ENCODE assay signal across 27 cellular contexts in genomic region chr6:44363377-44363926, GRCh38. TPM values are rescaled to one million over a fixed set of nuclear protein-coding genes. Genes with fewer than 3 reads are reported as not detected.
DNase-seq lines count a peak whose midpoint lies in the region; ATAC-seq, FAIRE-seq and TF ChIP-seq lines count a peak whose summit lies in the region.
"Had no signal": no experiment of that assay in that cellular context is flagged by ENCODE, and none has a peak within 500 bp of the region (broad histone marks: within the 10 kb centered on the region; RNA-seq: fewer than 3 reads in every experiment).

No MANE protein-coding gene starts in this region.

- no peak overlapping the region for H3K4me2 ChIP-seq in HepG2 (ENCODE audit: low read depth, low read length)

- H3K4me1 ChIP-seq in HepG2 (ENCODE audit: insufficient read depth, low read length) (peaks cover 8% of the 10 kb centered on the region), right lobe of liver (peaks cover 0 to 5% (median 0%) of the 10 kb centered on the region in 4 donors)
- H3K4me1 ChIP-seq: BE2C had no signal

- TF ChIP-seq POLR2A in HepG2 (IDR thresholded peaks at IDR 0.05; ENCODE audit: insufficient read depth in 1 of 2, low read depth in 2 of 2, low read length in 2 of 2) (no peak), right lobe of liver (IDR thresholded peaks at IDR 0.05) (no peak)

- no peaks in the 10 kb centered on the region for H3K79me2 ChIP-seq in HepG2 (ENCODE audit: insufficient read depth, low read length)

- no peak overlapping the region for H3K27ac Mint-ChIP-seq in activated T-helper 2 cell treated with anti-CD3 and anti-CD28 coated beads, Interferon-gamma antibody, Interleukin-2, Interleukin-4, amounts not matched to agents 10 μg/mL and 5 μg/mL and 100 μg/mL, durations not matched to agents 14 hours and 24 hours and 36 hours
- H3K27ac Mint-ChIP-seq: CD14-positive monocyte; CD4-positive, alpha-beta T cell; CD8-positive, alpha-beta memory T cell had no signal

- TF ChIP-seq EP300 in HepG2 (IDR thresholded peaks at IDR 0.05; ENCODE audit: low read depth in 2 of 2, low read length in 2 of 2) (no peak), HepG2 (CRISPR knock-in tag; IDR thresholded peaks at IDR 0.05; ENCODE audit: borderline replicate concordance) (no peak)

- TF ChIP-seq CTCF in HepG2 (CRISPR knock-in tag; IDR thresholded peaks at IDR 0.05) (no peak), right lobe of liver (IDR thresholded peaks at IDR 0.05) (no peak), WERI-Rb-1 (IDR thresholded peaks at IDR 0.05; ENCODE audit: low read depth, low read length) (no peak)

- H3K4me1 Mint-ChIP-seq in activated T-helper 2 cell treated with anti-CD3 and anti-CD28 coated beads, Interferon-gamma antibody, Interleukin-2, Interleukin-4, amounts not matched to agents 10 μg/mL and 5 μg/mL and 100 μg/mL, durations not matched to agents 14 hours and 24 hours and 36 hours (ENCODE audit: low read depth) = peaks cover 4% of the 10 kb centered on the region
- H3K4me1 Mint-ChIP-seq: CD8-positive, alpha-beta memory T cell had no signal

- ATAC-seq in HepG2 = no peak
- ATAC-seq in right lobe of liver = no peak
- ATAC-seq in HG03521 (IDR thresholded peaks at IDR 0.05; ENCODE audit: unreplicated experiment) = no peak
- ATAC-seq: GM12878 had no signal

- peaks cover 0 to 2% of the 10 kb centered on the region in 2 experiments; a peak in 2 of 5 replicates for H3K27me3 ChIP-seq in HepG2 (ENCODE audit: control insufficient read depth in 1 of 2, insufficient read depth in 2 of 2, low read length in 2 of 2)
- no peaks in the 10 kb centered on the region for H3K27me3 ChIP-seq in right lobe of liver
- no peaks in the 10 kb centered on the region for H3K27me3 ChIP-seq in WERI-Rb-1 (ENCODE audit: insufficient read depth, low read depth, severe bottlenecking)
- H3K27me3 ChIP-seq: BE2C; BLaER1 treated with 17β-estradiol and CSF1 and Interleukin-3, amounts not matched to agents 10 nM and 100 nM had no signal

- no peak overlapping the region for H3K4me3 Mint-ChIP-seq in activated T-helper 2 cell treated with anti-CD3 and anti-CD28 coated beads, Interferon-gamma antibody, Interleukin-2, Interleukin-4, amounts not matched to agents 10 μg/mL and 5 μg/mL and 100 μg/mL, durations not matched to agents 14 hours and 24 hours and 36 hours (ENCODE audit: low read depth)
- H3K4me3 Mint-ChIP-seq: CD14-positive monocyte; CD4-positive, alpha-beta T cell; CD8-positive, alpha-beta memory T cell had no signal

- no peak for TF ChIP-seq RAD21 in HepG2 (CRISPR knock-in tag; IDR thresholded peaks at IDR 0.05)

- H3K9me3 ChIP-seq in HepG2 (ENCODE audit: low read length) = no peaks in the 10 kb centered on the region
- no peaks in the 10 kb centered on the region for H3K9me3 ChIP-seq in right lobe of liver
- H3K9me3 ChIP-seq in WERI-Rb-1 (ENCODE audit: severe bottlenecking) = no peaks in the 10 kb centered on the region
- H3K9me3 ChIP-seq: BE2C; BLaER1 treated with 17β-estradiol and CSF1 and Interleukin-3, amounts not matched to agents 10 nM and 100 nM; HAP-1 had no signal

- no peaks in the 10 kb centered on the region for H3K36me3 Mint-ChIP-seq in activated T-helper 2 cell treated with anti-CD3 and anti-CD28 coated beads, Interferon-gamma antibody, Interleukin-2, Interleukin-4, amounts not matched to agents 10 μg/mL and 5 μg/mL and 100 μg/mL, durations not matched to agents 14 hours and 24 hours and 36 hours (ENCODE audit: low read depth)
- H3K36me3 Mint-ChIP-seq: CD14-positive monocyte; CD8-positive, alpha-beta memory T cell had no signal

- H3K27ac ChIP-seq in HepG2 (ENCODE audit: extremely low read length, insufficient read depth, low read length) (no peak overlapping the region), right lobe of liver (no peak overlapping the region), WERI-Rb-1 (no peak overlapping the region), cingulate gyrus (ENCODE audit: low read depth, low read length) (peak overlapping the region; percentile 23)
- H3K27ac ChIP-seq: 22Rv1; BLaER1 treated with 17β-estradiol and CSF1 and Interleukin-3, amounts not matched to agents 10 nM and 100 nM had no signal

- intact Hi-C loops in HepG2 (cut with micrococcal nuclease; ENCODE audit: unreplicated experiment) (no loop called here), right lobe of liver (cut with DNase I) (no loop called here)
- intact Hi-C loops in activated T-helper 2 cell treated with anti-CD3 and anti-CD28 coated beads, Interferon-gamma antibody, Interleukin-2, Interleukin-4, amounts not matched to agents 10 μg/mL and 5 μg/mL and 100 μg/mL, durations not matched to agents 14 hours and 24 hours and 36 hours (cut with micrococcal nuclease) = no loop called here

- H3K27me3 Mint-ChIP-seq in activated T-helper 2 cell treated with anti-CD3 and anti-CD28 coated beads, Interferon-gamma antibody, Interleukin-2, Interleukin-4, amounts not matched to agents 10 μg/mL and 5 μg/mL and 100 μg/mL, durations not matched to agents 14 hours and 24 hours and 36 hours (ENCODE audit: low read depth) = peaks cover 17% of the 10 kb centered on the region

- CTCF ChIA-PET in HepG2 (lab: Yijun Ruan, JAX; ENCODE audit: low intra/inter-chr PET ratio, low total read pairs) = no interaction called here

- H3K36me3 ChIP-seq in HepG2 (replicated peaks in 1 of 2; ENCODE audit: control insufficient read depth in 1 of 2, insufficient read depth in 2 of 2, low read length in 2 of 2) (no peaks in the 10 kb centered on the region), right lobe of liver (no peaks in the 10 kb centered on the region), WERI-Rb-1 (no peaks in the 10 kb centered on the region)
- H3K36me3 ChIP-seq: BE2C; BLaER1 treated with 17β-estradiol and CSF1 and Interleukin-3, amounts not matched to agents 10 nM and 100 nM; HAP-1 had no signal

- no peak for FAIRE-seq in HepG2 (lab: Jason Lieb, UNC)
- FAIRE-seq in urothelium cell line (lab: Jason Lieb, UNC) = peak; percentile 5
- FAIRE-seq: A204.1, D721Med, GM12878, GM19239, H54 had no signal

- DNase-seq in HepG2 (ENCODE audit: low spot score) (no peak), right lobe of liver (no peak), WERI-Rb-1 (peak; percentile 53), urothelium cell line (ENCODE audit: low spot score) (no peak)
- no peak for DNase-seq in activated T-helper 2 cell treated with anti-CD3 and anti-CD28 coated beads, Interferon-gamma antibody, Interleukin-2, Interleukin-4, amounts not matched to agents 10 μg/mL and 5 μg/mL and 100 μg/mL, durations not matched to agents 14 hours and 24 hours and 36 hours (ENCODE audit: low spot score)
- no peak for DNase-seq in activated effector memory CD4-positive, alpha-beta T cell treated with anti-CD3 and anti-CD28 coated beads, Interleukin-2, amount 50 U/mL, for 16 hours
- DNase-seq: AML-193; BE2C; CD4-positive, alpha-beta T cell; CD8-positive, alpha-beta memory T cell; DMS 273 treated with DMSO at 0.1 percent for 48 hours; DMS79; EL; GDM1; GOT3 had no signal

- 66% methylated on average over 3 of the region's 3 CpGs for WGBS in HepG2 (ENCODE audit: low lambda C conversion rate)
- WGBS in right lobe of liver (ENCODE audit: insufficient coverage, low coverage, low lambda C conversion rate, missing lambda C conversion rate) = 84% methylated on average over 2 of the region's 3 CpGs

- POLR2A ChIA-PET in HepG2 (lab: Yijun Ruan, JAX) = no interaction called here

- H3K4me3 ChIP-seq in HepG2 (replicated peaks in 1 of 3; ENCODE audit: insufficient read depth in 1 of 3, low read depth in 2 of 3, low read length in 3 of 3) = no peak overlapping the region
- no peak overlapping the region for H3K4me3 ChIP-seq in right lobe of liver
- H3K4me3 ChIP-seq in WERI-Rb-1 (ENCODE audit: low read depth, low read length) = no peak overlapping the region
- H3K4me3 ChIP-seq: BLaER1 treated with 17β-estradiol and CSF1 and Interleukin-3, amounts not matched to agents 10 nM and 100 nM; GM12878; HAP-1 had no signal

- no peak overlapping the region for H3K9ac ChIP-seq in HepG2 (ENCODE audit: insufficient read depth, low read depth, low read length)
- H3K9ac ChIP-seq: BLaER1 treated with 17β-estradiol and CSF1 and Interleukin-3, amounts not matched to agents 10 nM and 100 nM had no signal

- no peaks in the 10 kb centered on the region for H4K20me1 ChIP-seq in HepG2 (ENCODE audit: insufficient read depth, low read length)
- H4K20me1 ChIP-seq: BLaER1 treated with 17β-estradiol and CSF1 and Interleukin-3, amounts not matched to agents 10 nM and 100 nM had no signal

- H2AFZ ChIP-seq in HepG2 (ENCODE audit: low read length) = no peak overlapping the region

- in situ Hi-C loops in HepG2 (cut with HindIII; ENCODE audit: extremely low pct_ligation_motif_present, low pct_unique_long_range_greater_than_20kb) = no loop called here

- BruUV-seq in HepG2 (replicated peaks; lab: Mats Ljungman, UMichigan) = no TSS peak

- no peaks in the 10 kb centered on the region for H3K9me3 Mint-ChIP-seq in activated T-helper 2 cell treated with anti-CD3 and anti-CD28 coated beads, Interferon-gamma antibody, Interleukin-2, Interleukin-4, amounts not matched to agents 10 μg/mL and 5 μg/mL and 100 μg/mL, durations not matched to agents 14 hours and 24 hours and 36 hours
- H3K9me3 Mint-ChIP-seq: CD14-positive monocyte; CD4-positive, alpha-beta T cell; CD8-positive, alpha-beta memory T cell had no signal

RNA-seq across cellular contexts. Expression of gene SPATS1, which starts 21.0 kb away (rescaled TPM):
- total RNA-seq in HepG2 (2016; rRNA removed; fragmentation: Illumina TruSeq; extraction: Trizol) (not detected in 2 replicates), right lobe of liver (not detected)
- total RNA-seq in HepG2 (2016; cell fraction: cytosol; rRNA removed; fragmentation: Illumina TruSeq; extraction: Trizol; ENCODE audit: low read depth) = not detected in 2 replicates
- not detected in 2 replicates for total RNA-seq in HepG2 (2016; cell fraction: insoluble cytoplasmic fraction; rRNA removed; fragmentation: Illumina TruSeq; extraction: Trizol)
- not detected in 2 replicates for total RNA-seq in HepG2 (2016; cell fraction: membrane; rRNA removed; fragmentation: Illumina TruSeq; extraction: Trizol)
- not detected in 2 replicates for total RNA-seq in HepG2 (2016; cell fraction: nucleus; rRNA removed; fragmentation: Illumina TruSeq; extraction: Trizol)
- polyA plus RNA-seq in HepG2 (2011; rRNA removed) = not detected in 2 replicates
- not detected in 2 replicates for polyA plus RNA-seq in HepG2 (2011; cell fraction: cytosol; rRNA removed)
- polyA plus RNA-seq in HepG2 (2011; cell fraction: nucleus; rRNA removed) = not detected in 2 replicates
- polyA plus RNA-seq in HepG2 (2012) = not detected in 2 replicates
- not detected in 2 replicates for polyA plus RNA-seq in HepG2 (2016; cell fraction: cytosol; fragmentation: Illumina TruSeq; extraction: Trizol; ENCODE audit: low read depth)
- not detected in 2 replicates for polyA plus RNA-seq in HepG2 (2016; cell fraction: insoluble cytoplasmic fraction; fragmentation: Illumina TruSeq; extraction: Trizol; ENCODE audit: low read depth)
- not detected in 2 replicates for polyA plus RNA-seq in HepG2 (2016; cell fraction: membrane; fragmentation: Illumina TruSeq; extraction: Trizol; ENCODE audit: low read depth)
- not detected in 2 replicates for polyA plus RNA-seq in HepG2 (2016; cell fraction: nucleus; fragmentation: Illumina TruSeq; extraction: Trizol; ENCODE audit: insufficient read depth, low read depth)
- not detected in 2 replicates for polyA minus RNA-seq in HepG2 (2011; rRNA and poly(A)+ RNA removed; ENCODE audit: low replicate concordance)
- not detected in 2 replicates for polyA minus RNA-seq in HepG2 (2011; cell fraction: cytosol; rRNA and poly(A)+ RNA removed)
- polyA minus RNA-seq in HepG2 (2011; cell fraction: nucleus; rRNA and poly(A)+ RNA removed) = not detected in 2 replicates
- not detected in 2 replicates for total RNA-seq in activated T-helper 2 cell treated with anti-CD3 and anti-CD28 coated beads, Interferon-gamma antibody, Interleukin-2, Interleukin-4, amounts not matched to agents 10 μg/mL and 5 μg/mL and 100 μg/mL, durations not matched to agents 14 hours and 24 hours and 36 hours
- total RNA-seq: CD4-positive, alpha-beta T cell; CD8-positive, alpha-beta memory T cell; GM12878 had no signal
- polyA plus RNA-seq: AG04450; CD14-positive monocyte; CD8-positive, alpha-beta memory T cell had no signal

RNA-seq across cellular contexts. Expression of gene CDC5L, which starts 24.1 kb away (rescaled TPM):
- total RNA-seq in HepG2 (2016; rRNA removed; fragmentation: Illumina TruSeq; extraction: Trizol) = 34.2 and 54.5 TPM in 2 replicates
- total RNA-seq in HepG2 (2016; cell fraction: cytosol; rRNA removed; fragmentation: Illumina TruSeq; extraction: Trizol; ENCODE audit: low read depth) = 3.6 and 4.7 TPM in 2 replicates
- total RNA-seq in HepG2 (2016; cell fraction: insoluble cytoplasmic fraction; rRNA removed; fragmentation: Illumina TruSeq; extraction: Trizol) = 33.7 and 54.6 TPM in 2 replicates
- total RNA-seq in HepG2 (2016; cell fraction: membrane; rRNA removed; fragmentation: Illumina TruSeq; extraction: Trizol) = 9.5 and 11.3 TPM in 2 replicates
- 28.9 and 29.6 TPM in 2 replicates for total RNA-seq in HepG2 (2016; cell fraction: nucleus; rRNA removed; fragmentation: Illumina TruSeq; extraction: Trizol)
- polyA plus RNA-seq in HepG2 (2011; rRNA removed) = 8.5 and 11.0 TPM in 2 replicates
- 5.3 and 7.0 TPM in 2 replicates for polyA plus RNA-seq in HepG2 (2011; cell fraction: cytosol; rRNA removed)
- polyA plus RNA-seq in HepG2 (2011; cell fraction: nucleus; rRNA removed) = 4.6 and 4.7 TPM in 2 replicates
- polyA plus RNA-seq in HepG2 (2012) = 11.9 and 15.6 TPM in 2 replicates
- polyA plus RNA-seq in HepG2 (2016; cell fraction: cytosol; fragmentation: Illumina TruSeq; extraction: Trizol; ENCODE audit: low read depth) = 1.3 and 1.5 TPM in 2 replicates
- 36.3 and 37.4 TPM in 2 replicates for polyA plus RNA-seq in HepG2 (2016; cell fraction: insoluble cytoplasmic fraction; fragmentation: Illumina TruSeq; extraction: Trizol; ENCODE audit: low read depth)
- polyA plus RNA-seq in HepG2 (2016; cell fraction: membrane; fragmentation: Illumina TruSeq; extraction: Trizol; ENCODE audit: low read depth) = 2.6 and 3.2 TPM in 2 replicates
- polyA plus RNA-seq in HepG2 (2016; cell fraction: nucleus; fragmentation: Illumina TruSeq; extraction: Trizol; ENCODE audit: insufficient read depth, low read depth) = 17.6 and 18.0 TPM in 2 replicates
- polyA minus RNA-seq in HepG2 (2011; rRNA and poly(A)+ RNA removed; ENCODE audit: low replicate concordance) = 8.3 and 17.7 TPM in 2 replicates
- 14.9 and 15.7 TPM in 2 replicates for polyA minus RNA-seq in HepG2 (2011; cell fraction: cytosol; rRNA and poly(A)+ RNA removed)
- 32.6 and 34.1 TPM in 2 replicates for polyA minus RNA-seq in HepG2 (2011; cell fraction: nucleus; rRNA and poly(A)+ RNA removed)
- 10 to 100 TPM in 5 of 6 experiments, 1 to 10 TPM in 1; 9.2 to 13.0 (median 11.2) TPM for total RNA-seq in right lobe of liver
- total RNA-seq in activated T-helper 2 cell treated with anti-CD3 and anti-CD28 coated beads, Interferon-gamma antibody, Interleukin-2, Interleukin-4, amounts not matched to agents 10 μg/mL and 5 μg/mL and 100 μg/mL, durations not matched to agents 14 hours and 24 hours and 36 hours = 27.7 and 28.1 TPM in 2 replicates

RNA-seq across cellular contexts. Expression of gene AARS2, which starts 50.3 kb away (rescaled TPM):
- total RNA-seq in HepG2 (2016; rRNA removed; fragmentation: Illumina TruSeq; extraction: Trizol) (13.7 and 24.1 TPM in 2 replicates), right lobe of liver (1 to 10 TPM; 5.5 to 9.8 (median 7.0) TPM)
- total RNA-seq in HepG2 (2016; cell fraction: cytosol; rRNA removed; fragmentation: Illumina TruSeq; extraction: Trizol; ENCODE audit: low read depth) = 6.5 and 8.6 TPM in 2 replicates
- total RNA-seq in HepG2 (2016; cell fraction: insoluble cytoplasmic fraction; rRNA removed; fragmentation: Illumina TruSeq; extraction: Trizol) = 10.9 and 25.7 TPM in 2 replicates
- total RNA-seq in HepG2 (2016; cell fraction: membrane; rRNA removed; fragmentation: Illumina TruSeq; extraction: Trizol) = 4.5 and 4.6 TPM in 2 replicates
- total RNA-seq in HepG2 (2016; cell fraction: nucleus; rRNA removed; fragmentation: Illumina TruSeq; extraction: Trizol) = 23.2 and 25.2 TPM in 2 replicates
- polyA plus RNA-seq in HepG2 (2011; rRNA removed) = 7.5 and 8.3 TPM in 2 replicates
- polyA plus RNA-seq in HepG2 (2011; cell fraction: cytosol; rRNA removed) = 4.3 and 6.6 TPM in 2 replicates
- polyA plus RNA-seq in HepG2 (2011; cell fraction: nucleus; rRNA removed) = 17.7 and 21.8 TPM in 2 replicates
- polyA plus RNA-seq in HepG2 (2012) = 4.8 and 6.1 TPM in 2 replicates
- polyA plus RNA-seq in HepG2 (2016; cell fraction: cytosol; fragmentation: Illumina TruSeq; extraction: Trizol; ENCODE audit: low read depth) = 0.89 and 0.94 TPM in 2 replicates
- polyA plus RNA-seq in HepG2 (2016; cell fraction: insoluble cytoplasmic fraction; fragmentation: Illumina TruSeq; extraction: Trizol; ENCODE audit: low read depth) = 7.2 and 9.1 TPM in 2 replicates
- 1.7 and 1.8 TPM in 2 replicates for polyA plus RNA-seq in HepG2 (2016; cell fraction: membrane; fragmentation: Illumina TruSeq; extraction: Trizol; ENCODE audit: low read depth)
- polyA plus RNA-seq in HepG2 (2016; cell fraction: nucleus; fragmentation: Illumina TruSeq; extraction: Trizol; ENCODE audit: insufficient read depth, low read depth) = 27.7 and 30.3 TPM in 2 replicates
- polyA minus RNA-seq in HepG2 (2011; rRNA and poly(A)+ RNA removed; ENCODE audit: low replicate concordance) = 19.5 and 27.4 TPM in 2 replicates
- polyA minus RNA-seq in HepG2 (2011; cell fraction: cytosol; rRNA and poly(A)+ RNA removed) = 5.3 and 5.6 TPM in 2 replicates
- 24.0 and 26.8 TPM in 2 replicates for polyA minus RNA-seq in HepG2 (2011; cell fraction: nucleus; rRNA and poly(A)+ RNA removed)
- total RNA-seq in activated T-helper 2 cell treated with anti-CD3 and anti-CD28 coated beads, Interferon-gamma antibody, Interleukin-2, Interleukin-4, amounts not matched to agents 10 μg/mL and 5 μg/mL and 100 μg/mL, durations not matched to agents 14 hours and 24 hours and 36 hours = 21.6 and 22.9 TPM in 2 replicates
